ENCODE assay signal across 10 cellular contexts in genomic region chr6:87210979-87211378, GRCh38. TPM values are rescaled to one million over a fixed set of nuclear protein-coding genes. Genes with fewer than 3 reads are reported as not detected.
DNase-seq lines count a peak whose midpoint lies in the region; ATAC-seq and TF ChIP-seq lines count a peak whose summit lies in the region.
"Had no signal": no experiment of that assay in that cellular context is flagged by ENCODE, and none has a peak within 500 bp of the region (broad histone marks: within the 10 kb centered on the region; RNA-seq: fewer than 3 reads in every experiment).

No MANE protein-coding gene starts in this region.

- ATAC-seq in GM18499 (IDR thresholded peaks at IDR 0.05; ENCODE audit: insufficient read depth, unreplicated experiment) = peak; percentile 97
- ATAC-seq in GM19463 (IDR thresholded peaks at IDR 0.05; ENCODE audit: unreplicated experiment) = peak; percentile 94
- ATAC-seq in HG03095 (IDR thresholded peaks at IDR 0.05; ENCODE audit: unreplicated experiment) = peak; percentile 97

- intact Hi-C loops in adrenal gland (cut with DNase I) = no loop called here

- no peaks in the 10 kb centered on the region for H3K9me3 Mint-ChIP-seq in activated naive CD4-positive, alpha-beta T cell treated with anti-CD3 and anti-CD28 coated beads, Interleukin-2, amount 50 U/mL, for 24 hours
- no peaks in the 10 kb centered on the region for H3K9me3 Mint-ChIP-seq in endothelial cell (ENCODE audit: unreplicated experiment)

- H3K9me3 ChIP-seq in adrenal gland (replicated peaks in 1 of 3) = no peaks in the 10 kb centered on the region

- no peaks in the 10 kb centered on the region for H3K27me3 Mint-ChIP-seq in activated naive CD4-positive, alpha-beta T cell treated with anti-CD3 and anti-CD28 coated beads, Interleukin-2, amount 50 U/mL, for 24 hours
- no peaks in the 10 kb centered on the region for H3K27me3 Mint-ChIP-seq in endothelial cell (ENCODE audit: unreplicated experiment)

- 49 to 62% (median 60%) methylated on average over 1 of the region's 1 CpG for WGBS in adrenal gland, 4 donors

- peaks cover 14% of the 10 kb centered on the region for H3K36me3 Mint-ChIP-seq in activated naive CD4-positive, alpha-beta T cell treated with anti-CD3 and anti-CD28 coated beads, Interleukin-2, amount 50 U/mL, for 24 hours
- no peaks in the 10 kb centered on the region for H3K36me3 Mint-ChIP-seq in endothelial cell (ENCODE audit: low read depth, unreplicated experiment)

- peaks cover 85% of the 10 kb centered on the region for H3K4me1 Mint-ChIP-seq in activated naive CD4-positive, alpha-beta T cell treated with anti-CD3 and anti-CD28 coated beads, Interleukin-2, amount 50 U/mL, for 24 hours
- peaks cover 15% of the 10 kb centered on the region for H3K4me1 Mint-ChIP-seq in endothelial cell (ENCODE audit: unreplicated experiment)

- peak overlapping the region; percentile 83 for H3K27ac Mint-ChIP-seq in activated naive CD4-positive, alpha-beta T cell treated with anti-CD3 and anti-CD28 coated beads, Interleukin-2, amount 50 U/mL, for 24 hours
- H3K27ac Mint-ChIP-seq in endothelial cell (ENCODE audit: unreplicated experiment) = no peak overlapping the region

- no peak for TF ChIP-seq POLR2A in adrenal gland (IDR thresholded peaks at IDR 0.05)

- no peak overlapping the region for H3K27ac ChIP-seq in adrenal gland

- no peaks in the 10 kb centered on the region for H3K36me3 ChIP-seq in adrenal gland (replicated peaks in 1 of 2)

- no peak for DNase-seq in adrenal gland
- DNase-seq in endothelial cell (ENCODE audit: low spot score) = no peak
- DNase-seq in NCI-H2196 (lab: John Stamatoyannopoulos, UW; ENCODE audit: unreplicated experiment) = no peak
- no peak for DNase-seq in COLO829 (ENCODE audit: low spot score)
- DNase-seq: DMS79 treated with DMSO at 0.1 percent for 48 hours, RPMI8226 had no signal

- no peaks in the 10 kb centered on the region for H3K27me3 ChIP-seq in adrenal gland

- peak overlapping the region; percentile 39 for H3K4me3 Mint-ChIP-seq in activated naive CD4-positive, alpha-beta T cell treated with anti-CD3 and anti-CD28 coated beads, Interleukin-2, amount 50 U/mL, for 24 hours
- no peak overlapping the region for H3K4me3 Mint-ChIP-seq in endothelial cell (ENCODE audit: unreplicated experiment)

- peaks cover 0 to 36% of the 10 kb centered on the region in 2 donors for H3K4me1 ChIP-seq in adrenal gland (replicated peaks in 1 of 2)

- no peak overlapping the region for H3K4me3 ChIP-seq in adrenal gland

- TF ChIP-seq CTCF in adrenal gland (IDR thresholded peaks at IDR 0.05) = no peak
- TF ChIP-seq CTCF in endothelial cell (IDR thresholded peaks at IDR 0.05; ENCODE audit: unreplicated experiment) = no peak

RNA-seq across cellular contexts. Expression of gene ZNF292, which starts 55.6 kb away (rescaled TPM):
- 10 to 100 TPM; 10.5 to 57.2 (median 31.0) TPM for total RNA-seq in adrenal gland
- 10 to 100 TPM in 1 of 3 donors, 1 to 10 TPM in 2; 4.8 to 16.0 (median 9.8) TPM for polyA plus RNA-seq in adrenal gland
- 40.9 TPM for total RNA-seq in endothelial cell (ENCODE audit: unreplicated experiment)
